Comparison of ENCODE assay signal across 22 cellular contexts in the genomic region with DNA sequence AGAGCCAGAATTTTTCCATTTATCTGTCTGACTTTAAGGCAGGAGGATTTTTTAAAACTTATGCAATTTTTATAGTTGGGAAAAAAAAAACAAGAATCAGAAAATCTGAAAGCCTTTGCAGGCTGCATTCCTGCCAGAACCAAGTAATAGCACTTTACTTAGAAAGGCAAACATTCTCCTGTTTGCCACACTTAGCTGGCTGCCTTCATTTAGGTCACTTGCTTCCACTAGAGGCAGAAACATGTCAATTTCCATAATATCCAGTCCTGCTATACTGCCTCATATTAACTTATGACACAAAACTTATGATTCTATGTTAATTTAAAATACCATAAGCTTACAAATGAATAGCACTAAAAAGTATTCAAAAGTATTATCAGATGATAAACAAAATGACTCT.
A peak's percentile ranks its signal among the peaks of the same experiment; 100 is the strongest.
DNase-seq lines count a peak whose midpoint lies in the region; ATAC-seq, FAIRE-seq and TF ChIP-seq lines count a peak whose summit lies in the region.
"Had no signal": no experiment of that assay in that cellular context is flagged by ENCODE, and none has a peak within 500 bp of the region (broad histone marks: within the 10 kb centered on the region; RNA-seq: fewer than 3 reads in every experiment).

No MANE protein-coding gene starts in this region.

- intact Hi-C loops in activated T-helper 1 cell treated with anti-CD3 and anti-CD28 coated beads, Interleukin-12 subunit alpha, Interleukin-12 subunit beta, Interleukin-2, Interleukin-4 antibody, amounts not matched to agents 30 ng/mL and 10 ng/mL and 1 ng/mL, durations not matched to agents 14 hours and 24 hours and 36 hours (cut with micrococcal nuclease), result no loop called here

- H3K36me3 ChIP-seq in BE2C, result no peaks in the 10 kb centered on the region

- no peaks in the 10 kb centered on the region; the same call in 1 of the 2 replicates for H3K4me1 ChIP-seq in BE2C
- H3K4me1 ChIP-seq: A549, Caco-2 had no signal

- H3K27me3 ChIP-seq in BE2C, result no peaks in the 10 kb centered on the region

- no peaks in the 10 kb centered on the region for H3K9me3 Mint-ChIP-seq in chondrocyte (ENCODE audit: low read depth)
- H3K9me3 Mint-ChIP-seq in osteocyte (ENCODE audit: unreplicated experiment), result no peaks in the 10 kb centered on the region
- no peaks in the 10 kb centered on the region for H3K9me3 Mint-ChIP-seq in activated T-helper 1 cell treated with anti-CD3 and anti-CD28 coated beads, Interleukin-12 subunit alpha, Interleukin-12 subunit beta, Interleukin-2, Interleukin-4 antibody, amounts not matched to agents 30 ng/mL and 10 ng/mL and 1 ng/mL, durations not matched to agents 14 hours and 24 hours and 36 hours

- H3K27me3 Mint-ChIP-seq in chondrocyte (ENCODE audit: low read depth) (peaks cover 2% of the 10 kb centered on the region), osteocyte (ENCODE audit: unreplicated experiment) (no peaks in the 10 kb centered on the region)
- H3K27me3 Mint-ChIP-seq in activated T-helper 1 cell treated with anti-CD3 and anti-CD28 coated beads, Interleukin-12 subunit alpha, Interleukin-12 subunit beta, Interleukin-2, Interleukin-4 antibody, amounts not matched to agents 30 ng/mL and 10 ng/mL and 1 ng/mL, durations not matched to agents 14 hours and 24 hours and 36 hours (ENCODE audit: insufficient read depth), result no peaks in the 10 kb centered on the region

- no peak for FAIRE-seq in GM12891 (lab: Jason Lieb, UNC)
- FAIRE-seq: A549, GM12892, H1 had no signal

- H3K4me3 Mint-ChIP-seq in chondrocyte (ENCODE audit: unreplicated experiment) (no peak overlapping the region), osteocyte (ENCODE audit: unreplicated experiment) (no peak overlapping the region)
- no peak overlapping the region for H3K4me3 Mint-ChIP-seq in activated T-helper 1 cell treated with anti-CD3 and anti-CD28 coated beads, Interleukin-12 subunit alpha, Interleukin-12 subunit beta, Interleukin-2, Interleukin-4 antibody, amounts not matched to agents 30 ng/mL and 10 ng/mL and 1 ng/mL, durations not matched to agents 14 hours and 24 hours and 36 hours
- H3K4me3 Mint-ChIP-seq: CD8-positive, alpha-beta T cell had no signal

- no peak for TF ChIP-seq POLR2A in GM12891 (IDR thresholded peaks at IDR 0.05; ENCODE audit: low read depth, low read length)

- DNase-seq in BE2C (no peak), LNCaP clone FGC (ENCODE audit: low read depth) (no peak), chondrocyte (ENCODE audit: low spot score) (no peak), osteocyte (ENCODE audit: extremely low spot score, unreplicated experiment) (no peak), GM12891 (ENCODE audit: insufficient read length, low spot score) (no peak)
- no peak for DNase-seq in activated T-helper 1 cell treated with anti-CD3 and anti-CD28 coated beads, Interleukin-12 subunit alpha, Interleukin-12 subunit beta, Interleukin-2, Interleukin-4 antibody, amounts not matched to agents 30 ng/mL and 10 ng/mL and 1 ng/mL, durations not matched to agents 14 hours and 24 hours and 36 hours (ENCODE audit: low spot score)
- DNase-seq: AML-193; Caco-2; CD8-positive, alpha-beta T cell; DMS79 treated with DMSO at 0.1 percent for 48 hours; GF-D8; HCEC 1CT; IMR-90; KG1; MM.1S; NCI-H2029; NCI-H2227 treated with DMSO at 0.1 percent for 48 hours; SHP77 had no signal

- 0 out of 2 replicates have a peak, but pooled peaks have one; percentile 17 for TF ChIP-seq CTCF in BE2C (IDR thresholded peaks at IDR 0.05; ENCODE audit: low read depth, low read length)
- peak; percentile 15; the same call in 1 of the 2 replicates for TF ChIP-seq CTCF in LNCaP clone FGC (IDR thresholded peaks at IDR 0.05; ENCODE audit: control insufficient read depth, extremely low read depth, insufficient read depth)
- peak; percentile 41 for TF ChIP-seq CTCF in chondrocyte (IDR thresholded peaks at IDR 0.05)
- TF ChIP-seq CTCF in osteocyte (IDR thresholded peaks at IDR 0.05), result peak; percentile 8

- no peaks in the 10 kb centered on the region for H3K4me1 Mint-ChIP-seq in chondrocyte (ENCODE audit: low read depth)
- no peaks in the 10 kb centered on the region for H3K4me1 Mint-ChIP-seq in osteocyte (ENCODE audit: unreplicated experiment)
- no peaks in the 10 kb centered on the region for H3K4me1 Mint-ChIP-seq in activated T-helper 1 cell treated with anti-CD3 and anti-CD28 coated beads, Interleukin-12 subunit alpha, Interleukin-12 subunit beta, Interleukin-2, Interleukin-4 antibody, amounts not matched to agents 30 ng/mL and 10 ng/mL and 1 ng/mL, durations not matched to agents 14 hours and 24 hours and 36 hours (ENCODE audit: low read depth)

- no peaks in the 10 kb centered on the region for H3K36me3 Mint-ChIP-seq in chondrocyte (ENCODE audit: low read depth)
- no peaks in the 10 kb centered on the region for H3K36me3 Mint-ChIP-seq in osteocyte (ENCODE audit: unreplicated experiment)
- H3K36me3 Mint-ChIP-seq in activated T-helper 1 cell treated with anti-CD3 and anti-CD28 coated beads, Interleukin-12 subunit alpha, Interleukin-12 subunit beta, Interleukin-2, Interleukin-4 antibody, amounts not matched to agents 30 ng/mL and 10 ng/mL and 1 ng/mL, durations not matched to agents 14 hours and 24 hours and 36 hours (ENCODE audit: low read depth), result no peaks in the 10 kb centered on the region
- H3K36me3 Mint-ChIP-seq: CD8-positive, alpha-beta T cell had no signal

- H3K27ac Mint-ChIP-seq in chondrocyte (ENCODE audit: unreplicated experiment) (no peak overlapping the region), osteocyte (ENCODE audit: unreplicated experiment) (no peak overlapping the region)
- no peak overlapping the region for H3K27ac Mint-ChIP-seq in activated T-helper 1 cell treated with anti-CD3 and anti-CD28 coated beads, Interleukin-12 subunit alpha, Interleukin-12 subunit beta, Interleukin-2, Interleukin-4 antibody, amounts not matched to agents 30 ng/mL and 10 ng/mL and 1 ng/mL, durations not matched to agents 14 hours and 24 hours and 36 hours
- H3K27ac Mint-ChIP-seq: CD8-positive, alpha-beta T cell had no signal

- no peaks in the 10 kb centered on the region for H3K9me3 ChIP-seq in BE2C
- H3K9me3 ChIP-seq: A549, Caco-2 had no signal

- no peak for ATAC-seq in GM19452 (IDR thresholded peaks at IDR 0.05; ENCODE audit: unreplicated experiment)
- ATAC-seq: A549; CD8-positive, alpha-beta T cell had no signal

- H3K4me3 ChIP-seq in BE2C (ENCODE audit: low read depth, low read length) (no peak overlapping the region), LNCaP clone FGC (ENCODE audit: low read depth, low read length) (no peak overlapping the region)
- H3K4me3 ChIP-seq: A549 had no signal

TF ChIP-seq in GM12891, 5 proteins besides CTCF, POLR2A, EP300 and RAD21:
- TF ChIP-seq POU2F2 (IDR thresholded peaks at IDR 0.05; ENCODE audit: low read depth, low read length) (no peak), TAF1 (IDR thresholded peaks at IDR 0.05; ENCODE audit: low read depth, low read length) (no peak), POLR2AphosphoS5 (IDR thresholded peaks at IDR 0.05; ENCODE audit: low read depth, low read length) (no peak), SPI1 (IDR thresholded peaks at IDR 0.05; ENCODE audit: low read depth, low read length) (no peak)
